In the genomic region with DNA sequence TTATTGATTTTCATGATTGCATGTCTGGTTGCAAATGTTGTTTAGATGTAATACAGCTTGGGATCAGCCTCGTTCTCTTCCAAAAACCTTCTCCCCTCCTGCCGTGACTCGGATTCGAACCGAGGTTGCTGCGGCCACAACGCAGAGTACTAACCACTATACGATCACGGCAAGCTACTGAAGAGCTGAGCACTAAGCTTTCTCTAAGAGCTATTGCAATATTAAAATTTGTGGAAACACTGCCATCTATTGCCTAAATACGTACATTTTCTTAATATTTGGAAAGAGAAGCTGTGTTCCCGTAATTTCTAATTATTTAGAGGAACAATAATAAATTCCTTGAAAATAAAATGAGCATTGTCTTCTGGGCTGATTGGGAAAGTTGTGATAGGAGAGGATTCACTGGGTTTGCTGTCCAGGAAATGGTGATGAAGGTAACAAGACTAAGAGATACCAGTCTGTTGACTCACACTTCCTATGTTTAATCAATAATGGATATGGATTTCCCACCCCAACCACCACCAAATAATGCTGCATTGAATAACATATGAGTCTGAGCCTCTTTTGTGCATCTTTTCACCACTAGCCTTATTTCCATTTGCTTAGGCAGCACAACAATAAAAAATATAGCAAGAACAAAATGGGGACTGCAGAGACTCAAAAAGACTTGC, we compare ENCODE assay signal across 8 cellular contexts.
DNase-seq lines count a peak whose midpoint lies in the region; ATAC-seq, FAIRE-seq and TF ChIP-seq lines count a peak whose summit lies in the region.

No MANE protein-coding gene starts in this region.

- in situ Hi-C loops in astrocyte of the cerebellum (cut with HindIII; ENCODE audit: low sequenced_read_pairs): no loop called here

- no peaks in the 10 kb centered on the region for H3K4me1 Mint-ChIP-seq in activated naive CD8-positive, alpha-beta T cell treated with anti-CD3 and anti-CD28 coated beads for 36 hours

- H3K27ac Mint-ChIP-seq in activated naive CD8-positive, alpha-beta T cell treated with anti-CD3 and anti-CD28 coated beads for 36 hours: no peak overlapping the region

- ATAC-seq in HG03354 (IDR thresholded peaks at IDR 0.05; ENCODE audit: poor library complexity, severe bottlenecking, unreplicated experiment) (no peak), HG02642 (IDR thresholded peaks at IDR 0.05; ENCODE audit: poor library complexity, unreplicated experiment) (no peak)

- peak overlapping the region; percentile 22 for H3K4me2 ChIP-seq in keratinocyte (ENCODE audit: control insufficient read depth, extremely low read depth, insufficient read depth, low read depth, low read length)

- H3K9me3 Mint-ChIP-seq in activated naive CD8-positive, alpha-beta T cell treated with anti-CD3 and anti-CD28 coated beads for 36 hours: no peaks in the 10 kb centered on the region

- H3K9me3 ChIP-seq in keratinocyte (ENCODE audit: control insufficient read depth, low read depth, low read length): no peaks in the 10 kb centered on the region

- DNase-seq in EH (ENCODE audit: low read depth): peak; percentile 63
- peak; percentile 73 for DNase-seq in NCI-H1105 (lab: John Stamatoyannopoulos, UW)
- peak; percentile 65 for DNase-seq in astrocyte of the cerebellum (ENCODE audit: low read depth)
- no peak for DNase-seq in keratinocyte (ENCODE audit: low read depth, low spot score)
- DNase-seq in activated naive CD8-positive, alpha-beta T cell treated with anti-CD3 and anti-CD28 coated beads for 36 hours: no peak
- DNase-seq in NCI-H1048 (lab: John Stamatoyannopoulos, UW): no peak

- no peak overlapping the region for H3K4me3 Mint-ChIP-seq in activated naive CD8-positive, alpha-beta T cell treated with anti-CD3 and anti-CD28 coated beads for 36 hours

- no peaks in the 10 kb centered on the region for H3K9me1 ChIP-seq in keratinocyte (ENCODE audit: control insufficient read depth, extremely low read depth, insufficient read depth, low read length)

- H3K4me3 ChIP-seq in astrocyte of the cerebellum (ENCODE audit: low read depth, low read length) (no peak overlapping the region), keratinocyte (ENCODE audit: control insufficient read depth in 2 of 3, extremely low read depth in 1 of 3, insufficient read depth in 2 of 3, low read depth in 1 of 3, low read length in 3 of 3) (no peak overlapping the region)

- H3K27ac ChIP-seq in keratinocyte (ENCODE audit: control insufficient read depth, insufficient read depth, low read length): no peak overlapping the region

- peaks cover 6% of the 10 kb centered on the region for H3K4me1 ChIP-seq in keratinocyte (ENCODE audit: control insufficient read depth, extremely low read depth, insufficient read depth, low read length)

- dilution Hi-C loops in keratinocyte (cut with MboI; ENCODE audit: extremely low pct_ligation_motif_present, low sequenced_read_pairs): no loop called here

- TF ChIP-seq CTCF in astrocyte of the cerebellum (IDR thresholded peaks at IDR 0.05; ENCODE audit: low read depth, low read length, missing control alignments) (no peak), keratinocyte (optimal IDR thresholded peaks at IDR 0.05 in 1 of 3, IDR thresholded peaks at IDR 0.05 in 1 of 3, conservative IDR thresholded peaks at IDR 0.05 in 1 of 3; ENCODE audit: extremely low read depth in 1 of 3, insufficient read depth in 2 of 3, low read length in 3 of 3) (peak in 2 of 3 experiments; percentile 21 to 46)

- no peaks in the 10 kb centered on the region for H4K20me1 ChIP-seq in keratinocyte (ENCODE audit: control insufficient read depth, extremely low read depth, insufficient read depth, low read length)

- no peaks in the 10 kb centered on the region for H3K36me3 Mint-ChIP-seq in activated naive CD8-positive, alpha-beta T cell treated with anti-CD3 and anti-CD28 coated beads for 36 hours

- peaks cover 6% of the 10 kb centered on the region for H3K27me3 Mint-ChIP-seq in activated naive CD8-positive, alpha-beta T cell treated with anti-CD3 and anti-CD28 coated beads for 36 hours

- no peak overlapping the region for H2AFZ ChIP-seq in keratinocyte (ENCODE audit: control insufficient read depth, low read length)

- H3K27me3 ChIP-seq in keratinocyte (ENCODE audit: control insufficient read depth, extremely low read depth, insufficient read depth, low read length): no peaks in the 10 kb centered on the region

- no peaks in the 10 kb centered on the region for H3K79me2 ChIP-seq in keratinocyte (ENCODE audit: control insufficient read depth, insufficient read depth, low read length)

- no peaks in the 10 kb centered on the region for H3K36me3 ChIP-seq in keratinocyte (ENCODE audit: control insufficient read depth in 2 of 2, extremely low read depth in 1 of 2, insufficient read depth in 2 of 2, low read length in 2 of 2)

- peak; percentile 74 for FAIRE-seq in keratinocyte (lab: Jason Lieb, UNC)

- no peak overlapping the region for H3K9ac ChIP-seq in keratinocyte (ENCODE audit: control insufficient read depth, extremely low read depth, insufficient read depth, low read length)

Comparison
In these comparisons a context has a peak if more than half of its experiments do, and no peak if none do; other contexts are left out.
1. DNase-seq: peak in EH (single experiment), NCI-H1105 (single experiment) and astrocyte of the cerebellum (single experiment); none in keratinocyte (single experiment), activated naive CD8-positive, alpha-beta T cell treated with anti-CD3 and anti-CD28 coated beads for 36 hours (single experiment) and NCI-H1048 (single experiment).